Comparison of ENCODE assay signal across 8 cellular contexts in the genomic region with DNA sequence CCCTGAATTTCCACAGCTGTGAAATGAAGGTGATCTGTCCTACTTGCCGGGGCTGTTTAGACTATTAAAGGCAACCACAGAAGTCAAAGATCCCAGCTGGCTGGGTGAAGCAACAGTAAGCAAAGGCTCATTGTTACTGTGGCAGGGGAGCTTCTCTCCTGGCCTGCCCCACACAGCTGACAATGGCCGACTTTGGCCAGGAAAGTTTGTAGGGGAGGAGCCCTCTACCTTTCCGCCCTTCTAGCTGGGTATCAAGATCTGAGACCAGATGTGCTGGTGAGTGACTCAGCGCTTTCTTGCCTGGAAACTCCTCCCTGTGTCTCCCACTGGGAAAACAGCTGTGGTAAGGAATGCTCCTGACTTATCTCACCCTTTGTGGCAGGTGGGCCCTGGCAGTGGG. TPM values are rescaled to one million over a fixed set of nuclear protein-coding genes. Genes with fewer than 3 reads are reported as not detected.
DNase-seq lines count a peak whose midpoint lies in the region; ATAC-seq, FAIRE-seq and TF ChIP-seq lines count a peak whose summit lies in the region.

No MANE protein-coding gene starts in this region.

- no peak for TF ChIP-seq RAD21 in K562 (CRISPR knock-in tag; conservative IDR thresholded peaks at IDR 0.05 in 1 of 2, IDR thresholded peaks at IDR 0.05 in 1 of 2)

- peak; percentile 55 for DNase-seq in DND-41
- DNase-seq in Karpas-422 = no peak
- peak; percentile 21 to 66 (median 30) for DNase-seq in K562 (ENCODE audit: extremely low read depth in 1 of 4, low spot score in 3 of 4)
- peak; percentile 95 for DNase-seq in mesendoderm
- no peak for DNase-seq in globus pallidus (ENCODE audit: low spot score)
- no peak for DNase-seq in epidermal melanocyte (ENCODE audit: insufficient read length, low spot score)
- no peak for DNase-seq in lower leg skin (ENCODE audit: low spot score in 2 of 2)

- POLR2A ChIA-PET in K562 (lab: Yijun Ruan, JAX) = interaction anchor here (0.5 kb wide), 1 partner anchor 256 kb away, joined by 4 read pairs; no protein-coding TSS in a partner anchor

- TF ChIP-seq EP300 in K562 (IDR thresholded peaks at IDR 0.05; ENCODE audit: low read length) = peak; percentile 11; the same call in 1 of the 2 replicates

- no peaks in the 10 kb centered on the region for H3K36me3 ChIP-seq in DND-41 (ENCODE audit: insufficient read depth, low read length)
- no peaks in the 10 kb centered on the region; the same call in 1 of the 2 replicates for H3K36me3 ChIP-seq in Karpas-422 (ENCODE audit: insufficient read depth, low read length)
- no peaks in the 10 kb centered on the region for H3K36me3 ChIP-seq in K562 (ENCODE audit: control insufficient read depth, insufficient read depth, low read length)
- H3K36me3 ChIP-seq in mesendoderm (ENCODE audit: control insufficient read depth, insufficient read depth, low read length) = no peaks in the 10 kb centered on the region

- H3K79me1 ChIP-seq in mesendoderm (ENCODE audit: low read length) = no peaks in the 10 kb centered on the region

- H3K4me3 ChIP-seq in DND-41 (ENCODE audit: low read depth in 1 of 2, low read length in 2 of 2) (peak overlapping the region in 1 of 2 experiments; percentile 3; a peak in 1 of 4 replicates), Karpas-422 (ENCODE audit: low read length) (peak overlapping the region; percentile 3; the same call in 1 of the 2 replicates), K562 (no peak overlapping the region), mesendoderm (ENCODE audit: low read length) (no peak overlapping the region), lower leg skin (ENCODE audit: low read depth, poor library complexity, severe bottlenecking) (no peak overlapping the region)

- no peak overlapping the region for H2BK15ac ChIP-seq in mesendoderm (replicated peaks; ENCODE audit: low read depth)

- H3K9me2 ChIP-seq in Karpas-422 (replicated peaks; ENCODE audit: insufficient read depth, low read length) = no peaks in the 10 kb centered on the region

- H2BK5ac ChIP-seq in mesendoderm (ENCODE audit: low read length) = peak overlapping the region; percentile 74

- H2AK5ac ChIP-seq in mesendoderm (ENCODE audit: low read length) = no peak overlapping the region

- H3K18ac ChIP-seq in mesendoderm (ENCODE audit: low read length) = peak overlapping the region; percentile 94

- H2BK120ac ChIP-seq in mesendoderm (ENCODE audit: low read depth, low read length) = no peak overlapping the region

- no peak overlapping the region for H4K8ac ChIP-seq in mesendoderm (ENCODE audit: low read depth, low read length)

- H3K9me3 ChIP-seq in DND-41 (ENCODE audit: insufficient read depth, low read length, severe bottlenecking) = no peaks in the 10 kb centered on the region
- no peaks in the 10 kb centered on the region for H3K9me3 ChIP-seq in Karpas-422 (ENCODE audit: low read length)
- H3K9me3 ChIP-seq in K562 (replicated peaks; ENCODE audit: control insufficient read depth, insufficient read depth, low read depth, low read length) = no peaks in the 10 kb centered on the region

- H3K4ac ChIP-seq in mesendoderm (ENCODE audit: low read depth, low read length) = no peak overlapping the region

- peak overlapping the region; percentile 73 for H3K56ac ChIP-seq in mesendoderm (ENCODE audit: low read length)

- in situ Hi-C loops in K562 (cut with MboI) = no loop called here

- CTCF ChIA-PET in K562 (lab: Yijun Ruan, JAX; ENCODE audit: low intra/inter-chr PET ratio) = no interaction called here

- H3K27me3 ChIP-seq in DND-41 (ENCODE audit: insufficient read depth, low read length, poor library complexity) (no peaks in the 10 kb centered on the region), Karpas-422 (ENCODE audit: low read length) (no peaks in the 10 kb centered on the region), K562 (ENCODE audit: control insufficient read depth in 2 of 2, insufficient read depth in 2 of 2, low read length in 2 of 2) (no peaks in the 10 kb centered on the region), mesendoderm (ENCODE audit: insufficient read depth, low read length, poor library complexity) (no peaks in the 10 kb centered on the region)

- H3K27ac ChIP-seq in DND-41 (ENCODE audit: low read length) (peak overlapping the region; percentile 74), Karpas-422 (ENCODE audit: low read length) (peak overlapping the region; percentile 75), K562 (ENCODE audit: extremely low read depth, low read depth, low read length) (peak overlapping the region; percentile 29; the same call in 1 of the 3 replicates), mesendoderm (ENCODE audit: low read depth, low read length) (peak overlapping the region; percentile 86)

- no peaks in the 10 kb centered on the region for H4K20me1 ChIP-seq in DND-41 (ENCODE audit: insufficient read depth, low read length)
- H4K20me1 ChIP-seq in Karpas-422 (ENCODE audit: insufficient read depth, low read depth, low read length) = no peaks in the 10 kb centered on the region
- H4K20me1 ChIP-seq in K562 (replicated peaks; ENCODE audit: control insufficient read depth, insufficient read depth, low read length) = no peaks in the 10 kb centered on the region

- intact Hi-C loops in K562 (cut with micrococcal nuclease) (no loop called here), lower leg skin (cut with DNase I; ENCODE audit: low total_unique reads) (no loop called here)

- TF ChIP-seq CTCF in DND-41 (IDR thresholded peaks at IDR 0.05; ENCODE audit: borderline replicate concordance, extremely low read depth, low read length, poor library complexity, severe bottlenecking) (no peak), K562 (IDR thresholded peaks at IDR 0.05 in 2 of 3, conservative IDR thresholded peaks at IDR 0.05 in 1 of 3; ENCODE audit: insufficient read depth in 2 of 3, low read depth in 1 of 3, low read length in 3 of 3) (no peak), lower leg skin (IDR thresholded peaks at IDR 0.05) (no peak)

- H3K23ac ChIP-seq in mesendoderm (ENCODE audit: low read length) = no peak overlapping the region

- H3K79me2 ChIP-seq in DND-41 (ENCODE audit: insufficient read depth, low read length) (no peaks in the 10 kb centered on the region), Karpas-422 (ENCODE audit: low read length) (no peaks in the 10 kb centered on the region), K562 (ENCODE audit: control insufficient read depth, insufficient read depth, low read length) (no peaks in the 10 kb centered on the region), mesendoderm (ENCODE audit: control insufficient read depth, insufficient read depth, low read length) (no peaks in the 10 kb centered on the region)

- no peak for TF ChIP-seq POLR2A in K562 (conservative IDR thresholded peaks at IDR 0.05)
- TF ChIP-seq POLR2A in lower leg skin (IDR thresholded peaks at IDR 0.05) = no peak

- H3K9ac ChIP-seq in DND-41 (ENCODE audit: low read depth, low read length) (peak overlapping the region; percentile 20), Karpas-422 (ENCODE audit: low read length) (peak overlapping the region; percentile 50), K562 (ENCODE audit: insufficient read depth in 1 of 2, low read depth in 2 of 2, low read length in 2 of 2) (0 out of 4 replicates have a peak overlapping the region, but pooled peaks of 1 of the 2 experiments have one; percentile 26), mesendoderm (ENCODE audit: low read length) (peak overlapping the region; percentile 25)

- H3K4me2 ChIP-seq in DND-41 (ENCODE audit: insufficient read depth, low read length) = peak overlapping the region; percentile 49
- peak overlapping the region; percentile 42 for H3K4me2 ChIP-seq in Karpas-422 (ENCODE audit: low read depth, low read length, poor library complexity, severe bottlenecking)
- H3K4me2 ChIP-seq in K562 (ENCODE audit: insufficient read depth, low read length) = peak overlapping the region; percentile 66
- H3K4me2 ChIP-seq in mesendoderm (ENCODE audit: low read length) = no peak overlapping the region

- peak overlapping the region; percentile 74 for H4K5ac ChIP-seq in mesendoderm (ENCODE audit: low read length)

- peak; percentile 90 for ATAC-seq in DND-41 (ENCODE audit: insufficient read depth, low read depth)
- ATAC-seq in K562 = peak; percentile 92
- no peak for ATAC-seq in GM19351 (IDR thresholded peaks at IDR 0.05; ENCODE audit: unreplicated experiment)

- H2AFZ ChIP-seq in DND-41 (ENCODE audit: low read depth, low read length) (peak overlapping the region; percentile 64), Karpas-422 (ENCODE audit: low read length) (peak overlapping the region; percentile 76), K562 (ENCODE audit: low read depth, low read length) (peak overlapping the region; percentile 71)

- no peaks in the 10 kb centered on the region for H3K9me1 ChIP-seq in K562 (ENCODE audit: control insufficient read depth, insufficient read depth, low read length)

- no TSS peak for BruUV-seq in K562 (replicated peaks; lab: Mats Ljungman, UMichigan)

- WGBS in K562 (ENCODE audit: insufficient coverage, low coverage, missing lambda C conversion rate) = 0% methylated on average over 3 of the region's 4 CpGs
- WGBS in mesendoderm (ENCODE audit: extremely low coverage, insufficient coverage, low lambda C conversion rate) = no CpG with 5 or more reads among the region's 4 CpGs
- WGBS in lower leg skin, 2 donors = 28 to 34% methylated on average over 4 of the region's 4 CpGs

- FAIRE-seq in K562 (lab: Jason Lieb, UNC) = peak; percentile 75

- H3K4me1 ChIP-seq in DND-41 (ENCODE audit: insufficient read depth, low read length) (peaks cover 34% of the 10 kb centered on the region), Karpas-422 (ENCODE audit: low read length) (peaks cover 50% of the 10 kb centered on the region), K562 (replicated peaks in 1 of 2; ENCODE audit: control insufficient read depth in 2 of 2, insufficient read depth in 2 of 2, low read length in 2 of 2) (peaks cover 0 to 10% of the 10 kb centered on the region in 2 experiments; a peak in 3 of 5 replicates), mesendoderm (ENCODE audit: control insufficient read depth, low read depth, low read length) (peaks cover 9% of the 10 kb centered on the region)

RNA-seq across cellular contexts. Expression of gene RASSF6, which starts 21.1 kb away (rescaled TPM):
- total RNA-seq in Karpas-422 (2014; rRNA removed; shearing (Covaris generic); ENCODE audit: low replicate concordance) = 2.9 and 7.4 TPM in 2 replicates
- total RNA-seq in K562 (2011; cell fraction: chromatin; rRNA removed; ENCODE audit: low replicate concordance) = 0.25 TPM in 1 of 2 replicates, not detected in the other
- not detected in 2 replicates for total RNA-seq in K562 (2011; cell fraction: nucleolus; rRNA removed)
- not detected in 2 replicates for total RNA-seq in K562 (2011; cell fraction: nucleoplasm; rRNA removed)
- total RNA-seq in K562 (2014; rRNA removed) (under 0.01 and 0.04 TPM in 2 replicates), K562 (2014; rRNA removed; fragmentation: Illumina TruSeq; extraction: Trizol) (0.04 and 0.16 TPM in 2 replicates), K562 (2015; rRNA removed; fragmentation: Illumina TruSeq; extraction: Trizol) (0.08 and 0.25 TPM in 2 replicates), K562 (2021) (0.02 and 0.11 TPM in 2 replicates), lower leg skin (10 to 100 TPM in 3 of 4 donors, 1 to 10 TPM in 1; 6.2 to 15.1 (median 11.5) TPM)
- polyA plus RNA-seq in K562 (2011; rRNA removed) (0.07 and 0.08 TPM in 2 replicates), K562 (2014; fragmentation: Illumina TruSeq; extraction: Trizol) (0.07 and 0.10 TPM in 2 replicates), K562 (2014; fragmentation: Nextera tagmentation; extraction: Ambion mirVana) (under 1 TPM in 1 of 2 experiments, not detected in 1; 0.04 TPM), K562 (2014; rRNA removed) (0.07 and 0.08 TPM in 2 replicates)
- under 0.01 and 0.01 TPM in 2 replicates for polyA plus RNA-seq in K562 (2011; cell fraction: cytosol; rRNA removed)
- polyA plus RNA-seq in K562 (2011; cell fraction: nucleus; rRNA removed) = 0.01 TPM in 1 of 2 replicates, not detected in the other
- 0.10 and 0.40 TPM in 2 replicates for polyA plus RNA-seq in K562 (2012)
- 0.07 TPM in 1 of 2 replicates, not detected in the other for polyA minus RNA-seq in K562 (2011; rRNA and poly(A)+ RNA removed)
- not detected in 2 replicates for polyA minus RNA-seq in K562 (2011; cell fraction: cytosol; rRNA and poly(A)+ RNA removed)
- 0.11 and 0.13 TPM in 2 replicates for polyA minus RNA-seq in K562 (2011; cell fraction: nucleus; rRNA and poly(A)+ RNA removed)
- 0.10 TPM for polyA plus RNA-seq in mesendoderm (2013, experiment 1 of 2)
- 0.04 TPM for polyA plus RNA-seq in mesendoderm (2013, experiment 2 of 2)

Comparison
In these comparisons a context has a peak if more than half of its experiments do, and no peak if none do; other contexts are left out.
1. DNase-seq: peak in DND-41 (single experiment), K562 (4 of 4) and mesendoderm (single experiment); none in Karpas-422 (single experiment), globus pallidus (single experiment), epidermal melanocyte (single experiment) and lower leg skin (0 of 2).
2. H3K27ac ChIP-seq: peak in every context shown above with its lines; median percentile 86 in mesendoderm; 75 in Karpas-422; 74 in DND-41; 29 in K562.
3. Peak in every context shown above with its lines, with median percentiles within 50 percentile points of each other: H2AFZ ChIP-seq.